ENCODE assay signal across 12 cellular contexts in the genomic region with DNA sequence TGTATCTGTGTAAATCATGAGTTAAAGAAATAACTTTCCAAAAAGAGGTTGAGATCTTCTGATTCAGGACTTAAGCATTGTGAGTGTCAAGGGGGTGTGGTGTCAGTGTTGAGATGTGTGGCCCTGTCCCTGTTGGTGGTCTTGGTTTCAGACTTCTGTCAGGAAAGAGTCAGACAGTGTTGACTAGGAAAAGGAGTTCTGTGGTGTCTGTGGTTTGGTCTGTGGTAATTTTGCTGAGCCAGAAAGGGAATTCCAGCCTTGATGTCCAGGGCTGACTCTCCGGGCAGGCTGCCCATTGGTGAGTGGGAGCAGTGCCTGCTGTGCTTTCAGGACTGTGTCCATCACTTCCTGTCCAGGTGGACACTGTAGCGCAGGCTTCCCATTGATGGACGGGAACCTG. TPM values are rescaled to one million over a fixed set of nuclear protein-coding genes. Genes with fewer than 3 reads are reported as not detected.
DNase-seq lines count a peak whose midpoint lies in the region; ATAC-seq and TF ChIP-seq lines count a peak whose summit lies in the region.
"Had no signal": no experiment of that assay in that cellular context is flagged by ENCODE, and none has a peak within 500 bp of the region (broad histone marks: within the 10 kb centered on the region; RNA-seq: fewer than 3 reads in every experiment).

No MANE protein-coding gene starts in this region.

- H2AFZ ChIP-seq in PC-3 (ENCODE audit: low read length): no peak overlapping the region
- H2AFZ ChIP-seq in osteoblast (ENCODE audit: low read length): no peak overlapping the region
- no peak overlapping the region for H2AFZ ChIP-seq in OCI-LY7 (ENCODE audit: low read length)

- H3K4me3 ChIP-seq in PC-3 (ENCODE audit: low read length) (no peak overlapping the region), osteoblast (ENCODE audit: insufficient read depth, low read length) (no peak overlapping the region), OCI-LY7 (ENCODE audit: low read depth, low read length, poor library complexity, severe bottlenecking) (no peak overlapping the region)
- H3K4me3 ChIP-seq: heart right ventricle had no signal

- POLR2A ChIA-PET in PC-3 (lab: Charles Lee; ENCODE audit: unreplicated experiment): no interaction called here
- POLR2A ChIA-PET in OCI-LY7 (lab: Charles Lee): no interaction called here

- no peak overlapping the region for H3K9ac ChIP-seq in PC-3 (ENCODE audit: low read length)

- CTCF ChIA-PET in PC-3 (lab: Charles Lee): no interaction called here
- CTCF ChIA-PET in OCI-LY7 (lab: Charles Lee; ENCODE audit: unreplicated experiment): no interaction called here

- H3F3A ChIP-seq in PC-3 (ENCODE audit: low read length, unreplicated experiment): no peaks in the 10 kb centered on the region

- ATAC-seq in PC-3 (peak; percentile 44), HG03097 (IDR thresholded peaks at IDR 0.05; ENCODE audit: low FRiP score, unreplicated experiment) (no peak)
- ATAC-seq: heart right ventricle; stimulated activated memory B cell treated with anti-CD40 and anti-IgM and Interleukin-4, amounts not matched to agents 10 μg/mL and 1 μg/mL and 100 μg/mL, for 72 hours had no signal

- H3K36me3 ChIP-seq in PC-3 (ENCODE audit: low read depth, low read length) (no peaks in the 10 kb centered on the region), osteoblast (ENCODE audit: insufficient read depth, low read length) (no peaks in the 10 kb centered on the region), OCI-LY7 (ENCODE audit: insufficient read depth, low read length) (no peaks in the 10 kb centered on the region)
- H3K36me3 ChIP-seq: heart right ventricle had no signal

- no peak overlapping the region for H3K27ac ChIP-seq in PC-3 (ENCODE audit: low read length)
- no peak overlapping the region for H3K27ac ChIP-seq in osteoblast (ENCODE audit: low read depth, low read length)
- H3K27ac ChIP-seq in OCI-LY7 (ENCODE audit: low read depth, low read length, poor library complexity, severe bottlenecking): no peak overlapping the region
- H3K27ac ChIP-seq: heart right ventricle had no signal

- H3K79me2 ChIP-seq in PC-3 (ENCODE audit: low read length) (no peaks in the 10 kb centered on the region), osteoblast (ENCODE audit: insufficient read depth, low read length) (no peaks in the 10 kb centered on the region), OCI-LY7 (ENCODE audit: insufficient read depth, low read depth, low read length) (no peaks in the 10 kb centered on the region)

- no peak overlapping the region for H3K4me2 ChIP-seq in PC-3 (ENCODE audit: low read length)
- no peak overlapping the region for H3K4me2 ChIP-seq in osteoblast (ENCODE audit: insufficient read depth, low read length)
- H3K4me2 ChIP-seq in OCI-LY7 (ENCODE audit: low read length): no peak overlapping the region

- H3K9me3 ChIP-seq in PC-3 (ENCODE audit: low read length) (no peaks in the 10 kb centered on the region), osteoblast (ENCODE audit: low read depth, low read length) (peaks cover 6% of the 10 kb centered on the region), OCI-LY7 (ENCODE audit: low read length) (no peaks in the 10 kb centered on the region)

- DNase-seq in GM04503 (ENCODE audit: low read depth): peak; percentile 75
- DNase-seq in PC-3: peak; percentile 50
- DNase-seq in dermis blood vessel endothelial cell: peak; percentile 14
- DNase-seq in osteoblast (ENCODE audit: insufficient read length, low spot score, missing footprints): peak; percentile 86
- DNase-seq in DMS 273 (lab: John Stamatoyannopoulos, UW; ENCODE audit: unreplicated experiment): no peak
- no peak for DNase-seq in OCI-LY7 (ENCODE audit: low spot score)
- DNase-seq in MV-4-11 (lab: John Stamatoyannopoulos, UW): no peak
- DNase-seq: cortex of kidney, DMS79 treated with DMSO at 0.1 percent for 48 hours, heart right ventricle had no signal

- TF ChIP-seq CTCF in PC-3 (conservative IDR thresholded peaks at IDR 0.05; ENCODE audit: low read depth, low read length) (no peak), osteoblast (IDR thresholded peaks at IDR 0.05; ENCODE audit: extremely low read depth, low read depth, low read length) (no peak), OCI-LY7 (conservative IDR thresholded peaks at IDR 0.05; ENCODE audit: low read length) (no peak)

- no TSS peak for BruUV-seq in PC-3 (replicated peaks; lab: Mats Ljungman, UMichigan)
- no TSS peak for BruUV-seq in OCI-LY7 (replicated peaks; lab: Mats Ljungman, UMichigan)

- peaks cover 12% of the 10 kb centered on the region for H3K4me1 ChIP-seq in PC-3 (ENCODE audit: insufficient read depth, low read length)
- peaks cover 25% of the 10 kb centered on the region for H3K4me1 ChIP-seq in osteoblast (ENCODE audit: insufficient read depth, low read length)
- H3K4me1 ChIP-seq in OCI-LY7 (ENCODE audit: insufficient read depth, low read length, poor library complexity, severe bottlenecking): no peaks in the 10 kb centered on the region

- H4K20me1 ChIP-seq in PC-3 (ENCODE audit: low read length) (no peaks in the 10 kb centered on the region), osteoblast (ENCODE audit: insufficient read depth, low read length) (peaks cover 5% of the 10 kb centered on the region), OCI-LY7 (ENCODE audit: insufficient read depth, low read length) (no peaks in the 10 kb centered on the region)

- H3K9me2 ChIP-seq in PC-3 (replicated peaks; ENCODE audit: low read length) (no peaks in the 10 kb centered on the region), OCI-LY7 (ENCODE audit: insufficient read depth, low read length) (no peaks in the 10 kb centered on the region)

- H3K27me3 ChIP-seq in PC-3 (ENCODE audit: low read length) (peaks cover 19% of the 10 kb centered on the region), osteoblast (ENCODE audit: insufficient read depth, low read length) (peaks cover 50% of the 10 kb centered on the region)

- intact Hi-C loops in PC-3 (cut with micrococcal nuclease): no loop called here
- intact Hi-C loops in OCI-LY7 (cut with micrococcal nuclease; ENCODE audit: unreplicated experiment): no loop called here

RNA-seq across cellular contexts. Expression of gene IGFL4, which starts 39.8 kb away (rescaled TPM):
- not detected in 2 replicates for total RNA-seq in PC-3 (2014; rRNA removed)
- not detected in 2 replicates for total RNA-seq in dermis blood vessel endothelial cell
- not detected in 2 replicates for total RNA-seq in osteoblast
- not detected in 2 replicates for total RNA-seq in OCI-LY7 (2014; rRNA removed; shearing (Covaris generic))
- not detected in 2 replicates for total RNA-seq in OCI-LY7 (2022)
- total RNA-seq: heart right ventricle had no signal

RNA-seq across cellular contexts. Expression of gene IGFL3, which starts 43.9 kb away (rescaled TPM):
- total RNA-seq in PC-3 (2014; rRNA removed) (not detected in 2 replicates), dermis blood vessel endothelial cell (not detected in 2 replicates), osteoblast (not detected in 2 replicates), OCI-LY7 (2022) (not detected in 2 replicates)
- total RNA-seq in OCI-LY7 (2014; rRNA removed; shearing (Covaris generic)): not detected in 2 replicates
- total RNA-seq: heart right ventricle had no signal

RNA-seq across cellular contexts. Expression of gene PGLYRP1, which starts 57.7 kb away (rescaled TPM):
- total RNA-seq in PC-3 (2014; rRNA removed) (not detected in 2 replicates), dermis blood vessel endothelial cell (not detected in 2 replicates), osteoblast (not detected in 2 replicates), OCI-LY7 (2022) (not detected in 2 replicates)
- total RNA-seq in OCI-LY7 (2014; rRNA removed; shearing (Covaris generic)): not detected in 2 replicates

Comparison
In these comparisons a context has a peak if more than half of its experiments do, and no peak if none do; other contexts are left out.
1. DNase-seq: peak in GM04503 (single experiment), PC-3 (single experiment), dermis blood vessel endothelial cell (single experiment) and osteoblast (single experiment); none in DMS 273 (single experiment), OCI-LY7 (single experiment) and MV-4-11 (single experiment).